In the genomic region with DNA sequence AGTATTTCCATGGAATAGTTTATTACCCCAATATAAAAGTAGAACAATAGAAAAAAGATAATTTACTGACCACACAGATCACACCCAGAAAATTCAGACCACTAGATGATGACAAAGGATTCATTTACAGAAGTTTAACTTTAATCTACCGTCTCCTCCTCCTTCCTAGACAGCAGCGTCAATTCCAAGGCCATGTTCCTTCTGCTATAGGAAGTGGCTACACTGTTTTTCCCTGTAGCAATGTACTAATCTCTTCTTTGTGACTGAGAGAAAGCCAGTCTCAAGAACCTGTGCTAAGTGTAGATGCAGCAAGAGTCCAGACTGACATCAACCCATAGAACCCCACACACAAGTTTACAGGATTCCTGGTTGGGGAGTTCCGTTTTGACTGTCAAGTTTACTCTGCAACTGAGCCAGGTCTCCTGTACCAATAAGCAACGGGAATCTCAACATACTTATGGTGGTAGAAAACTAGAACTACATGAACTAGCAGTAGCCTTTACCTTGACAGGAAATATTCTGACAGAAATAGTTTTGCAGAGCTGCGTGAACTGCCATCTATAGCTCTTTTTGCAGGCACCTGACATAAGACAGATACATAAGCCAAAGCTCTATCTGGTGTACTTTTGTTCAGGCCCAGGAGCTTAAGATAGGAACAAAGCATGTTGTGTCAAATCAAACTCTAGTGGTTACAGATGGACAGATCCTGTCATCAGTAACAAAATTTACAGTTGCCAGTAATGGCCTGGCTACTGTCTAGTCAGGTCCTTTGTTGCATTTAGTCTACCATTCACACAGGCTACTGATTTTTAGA, we compare ENCODE assay signal across 12 cellular contexts. TPM values are rescaled to one million over a fixed set of nuclear protein-coding genes. Genes with fewer than 3 reads are reported as not detected.
DNase-seq lines count a peak whose midpoint lies in the region; FAIRE-seq and TF ChIP-seq lines count a peak whose summit lies in the region.
"Had no signal": no experiment of that assay in that cellular context is flagged by ENCODE, and none has a peak within 500 bp of the region (broad histone marks: within the 10 kb centered on the region; RNA-seq: fewer than 3 reads in every experiment).

No MANE protein-coding gene starts in this region.

- no peak for FAIRE-seq in endothelial cell of umbilical vein (lab: Jason Lieb, UNC)
- FAIRE-seq: G401.6 had no signal

- TSS peak; percentile 3 for BruUV-seq in endothelial cell of umbilical vein (replicated peaks; lab: Mats Ljungman, UMichigan)

- H3K36me3 ChIP-seq in Karpas-422 (ENCODE audit: insufficient read depth, low read length) = no peaks in the 10 kb centered on the region
- H3K36me3 ChIP-seq in endothelial cell of umbilical vein (ENCODE audit: control insufficient read depth in 2 of 2, extremely low read depth in 1 of 2, insufficient read depth in 2 of 2, low read length in 2 of 2) = no peaks in the 10 kb centered on the region
- no peaks in the 10 kb centered on the region for H3K36me3 ChIP-seq in testis (ENCODE audit: low read depth, missing control alignments)
- H3K36me3 ChIP-seq: uterus had no signal

- H2AFZ ChIP-seq in Karpas-422 (ENCODE audit: low read length) = no peak overlapping the region
- no peak overlapping the region for H2AFZ ChIP-seq in endothelial cell of umbilical vein (ENCODE audit: low read depth, low read length)

- WGBS in testis, 2 donors = 69 to 81% methylated on average over 5 of the region's 5 CpGs

- TF ChIP-seq CTCF in endothelial cell of umbilical vein (IDR thresholded peaks at IDR 0.05; ENCODE audit: extremely low read depth in 1 of 2, insufficient read depth in 1 of 2, low read depth in 1 of 2, low read length in 2 of 2) = no peak
- no peak for TF ChIP-seq CTCF in testis (IDR thresholded peaks at IDR 0.05)

- peak overlapping the region; percentile 6; the same call in 1 of the 2 replicates for H3K4me3 ChIP-seq in Karpas-422 (ENCODE audit: low read length)
- H3K4me3 ChIP-seq in endothelial cell of umbilical vein (replicated peaks in 1 of 3; ENCODE audit: insufficient read depth in 1 of 3, low read depth in 1 of 3, low read length in 3 of 3) = no peak overlapping the region
- no peak overlapping the region for H3K4me3 ChIP-seq in testis
- H3K4me3 ChIP-seq: uterus had no signal

- peaks cover 4% of the 10 kb centered on the region for H3K36me3 Mint-ChIP-seq in activated naive CD4-positive, alpha-beta T cell treated with anti-CD3 and anti-CD28 coated beads, Interleukin-2, amount 50 U/mL, for 24 hours

- no peaks in the 10 kb centered on the region for H3K9me1 ChIP-seq in endothelial cell of umbilical vein (replicated peaks; ENCODE audit: control insufficient read depth, extremely low read depth, insufficient read depth, low read length)

- H3K79me2 ChIP-seq in Karpas-422 (ENCODE audit: low read length) = peaks cover 92% of the 10 kb centered on the region
- peaks cover 56% of the 10 kb centered on the region for H3K79me2 ChIP-seq in endothelial cell of umbilical vein (ENCODE audit: control insufficient read depth, insufficient read depth, low read length)

- no peak for TF ChIP-seq POLR2A in endothelial cell of umbilical vein (IDR thresholded peaks at IDR 0.05; ENCODE audit: low read depth, low read length)
- TF ChIP-seq POLR2A in testis (IDR thresholded peaks at IDR 0.05) = no peak

- dilution Hi-C loops in endothelial cell of umbilical vein (cut with MboI; ENCODE audit: extremely low pct_ligation_motif_present, low sequenced_read_pairs) = no loop called here

- no peaks in the 10 kb centered on the region for H3K9me3 Mint-ChIP-seq in activated naive CD4-positive, alpha-beta T cell treated with anti-CD3 and anti-CD28 coated beads, Interleukin-2, amount 50 U/mL, for 24 hours

- H3K9me3 ChIP-seq in Karpas-422 (ENCODE audit: low read length) (no peaks in the 10 kb centered on the region), endothelial cell of umbilical vein (replicated peaks; ENCODE audit: control insufficient read depth, insufficient read depth, low read length) (no peaks in the 10 kb centered on the region), testis (no peaks in the 10 kb centered on the region)
- H3K9me3 ChIP-seq: uterus had no signal

- H3K4me1 ChIP-seq in Karpas-422 (ENCODE audit: low read length) (peaks cover 70% of the 10 kb centered on the region), endothelial cell of umbilical vein (ENCODE audit: control insufficient read depth, extremely low read depth, insufficient read depth, low read length) (no peaks in the 10 kb centered on the region), testis (peaks cover 18% of the 10 kb centered on the region)

- H3K4me1 Mint-ChIP-seq in activated naive CD4-positive, alpha-beta T cell treated with anti-CD3 and anti-CD28 coated beads, Interleukin-2, amount 50 U/mL, for 24 hours = peaks cover 57% of the 10 kb centered on the region

- intact Hi-C loops in endothelial cell of umbilical vein (cut with micrococcal nuclease) = no loop called here
- intact Hi-C loops in testis (cut with DNase I; ENCODE audit: low total_unique reads) = no loop called here

- H3K9me2 ChIP-seq in Karpas-422 (replicated peaks; ENCODE audit: insufficient read depth, low read length) = no peaks in the 10 kb centered on the region

- no peaks in the 10 kb centered on the region for H3K27me3 Mint-ChIP-seq in activated naive CD4-positive, alpha-beta T cell treated with anti-CD3 and anti-CD28 coated beads, Interleukin-2, amount 50 U/mL, for 24 hours

- CTCF ChIA-PET in endothelial cell of umbilical vein (lab: Charles Lee) = interaction anchor here (0.8 kb wide), 1 partner anchor 10 kb away, joined by 3 read pairs; no protein-coding TSS in a partner anchor

- DNase-seq in activated naive CD4-positive, alpha-beta T cell treated with anti-CD3 and anti-CD28 coated beads, Interleukin-2, amount 50 U/mL, for 16 hours = no peak
- peak; percentile 58 for DNase-seq in Karpas-422
- no peak for DNase-seq in endothelial cell of umbilical vein (ENCODE audit: low read depth, low spot score)
- peak; percentile 71 for DNase-seq in testis
- DNase-seq in NCI-H774 (lab: John Stamatoyannopoulos, UW) = no peak
- no peak for DNase-seq in activated CD4-positive, alpha-beta T cell treated with anti-CD3 and anti-CD28 coated beads, Interleukin-2, amount 50 U/mL, for 48 hours
- DNase-seq in activated naive CD4-positive, alpha-beta T cell (lab: John Stamatoyannopoulos, UW) = no peak
- DNase-seq: activated CD4-positive, alpha-beta T cell treated with anti-CD3 and anti-CD28 coated beads for 4 hours; nucleus accumbens; uterus had no signal

- H3K27me3 ChIP-seq in Karpas-422 (ENCODE audit: low read length) (no peaks in the 10 kb centered on the region), endothelial cell of umbilical vein (ENCODE audit: control insufficient read depth in 2 of 2, insufficient read depth in 2 of 2, low read length in 2 of 2) (no peaks in the 10 kb centered on the region), testis (no peaks in the 10 kb centered on the region)
- H3K27me3 ChIP-seq: uterus had no signal

- no peak overlapping the region for H3K4me3 Mint-ChIP-seq in activated naive CD4-positive, alpha-beta T cell treated with anti-CD3 and anti-CD28 coated beads, Interleukin-2, amount 50 U/mL, for 24 hours

- H4K20me1 ChIP-seq in Karpas-422 (ENCODE audit: insufficient read depth, low read depth, low read length) (peaks cover 21% of the 10 kb centered on the region; the same call in 1 of the 2 replicates), endothelial cell of umbilical vein (replicated peaks; ENCODE audit: control insufficient read depth, extremely low read depth, insufficient read depth, low read length) (peaks cover 4% of the 10 kb centered on the region)

- peak overlapping the region; percentile 7 for H3K27ac Mint-ChIP-seq in activated naive CD4-positive, alpha-beta T cell treated with anti-CD3 and anti-CD28 coated beads, Interleukin-2, amount 50 U/mL, for 24 hours

- H3K27ac ChIP-seq in Karpas-422 (ENCODE audit: low read length) (peak overlapping the region; percentile 41), endothelial cell of umbilical vein (ENCODE audit: insufficient read depth, low read depth, low read length) (no peak overlapping the region), testis (peak overlapping the region in 1 of 2 donors; percentile 43)
- H3K27ac ChIP-seq: uterus had no signal

- POLR2A ChIA-PET in endothelial cell of umbilical vein (lab: Charles Lee) = no interaction called here

- H3K4me2 ChIP-seq in Karpas-422 (ENCODE audit: low read depth, low read length, poor library complexity, severe bottlenecking) (peak overlapping the region; percentile 55), endothelial cell of umbilical vein (ENCODE audit: insufficient read depth, low read length) (no peak overlapping the region)

- no peak overlapping the region for H3K9ac ChIP-seq in Karpas-422 (ENCODE audit: low read length)
- H3K9ac ChIP-seq in endothelial cell of umbilical vein (replicated peaks; ENCODE audit: extremely low read depth, insufficient read depth, low read length) = no peak overlapping the region

TF ChIP-seq in endothelial cell of umbilical vein, 7 proteins besides CTCF, POLR2A, EP300 and RAD21:
- no peak for TF ChIP-seq JUN (IDR thresholded peaks at IDR 0.05; ENCODE audit: borderline replicate concordance, insufficient read depth, insufficient read length, low read depth)
- TF ChIP-seq, protein P1, sequence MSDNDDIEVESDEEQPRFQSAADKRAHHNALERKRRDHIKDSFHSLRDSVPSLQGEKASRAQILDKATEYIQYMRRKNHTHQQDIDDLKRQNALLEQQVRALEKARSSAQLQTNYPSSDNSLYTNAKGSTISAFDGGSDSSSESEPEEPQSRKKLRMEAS (IDR thresholded peaks at IDR 0.05; ENCODE audit: insufficient read depth, insufficient read length) = no peak
TF ChIP-seq in endothelial cell of umbilical vein: peak in this region for 0.

RNA-seq across cellular contexts. Expression of gene MRTFA, which starts 42.9 kb away (rescaled TPM):
- 37.2 and 51.6 TPM in 2 replicates for total RNA-seq in Karpas-422 (2014; rRNA removed; shearing (Covaris generic); ENCODE audit: low replicate concordance)
- total RNA-seq in endothelial cell of umbilical vein (44.1 and 48.6 TPM in 2 replicates), testis (100 to 1,000 TPM; 158 to 162 TPM)
- polyA plus RNA-seq in endothelial cell of umbilical vein (11.6 and 13.6 TPM in 2 replicates), testis (ENCODE audit: insufficient read depth, low read depth, low replicate concordance) (59.5 TPM)
- 7.5 and 8.4 TPM in 2 replicates for polyA plus RNA-seq in endothelial cell of umbilical vein (2011; cell fraction: cytosol; rRNA removed)
- 29.8 and 33.1 TPM in 2 replicates for polyA plus RNA-seq in endothelial cell of umbilical vein (2011; cell fraction: nucleus; rRNA removed)
- 17.1 and 21.6 TPM in 2 replicates for polyA plus RNA-seq in endothelial cell of umbilical vein (2012)
- 53.2 and 69.2 TPM in 2 replicates for polyA minus RNA-seq in endothelial cell of umbilical vein
- polyA minus RNA-seq in endothelial cell of umbilical vein (2011; cell fraction: cytosol; rRNA and poly(A)+ RNA removed) = 13.6 TPM
- polyA minus RNA-seq in endothelial cell of umbilical vein (2011; cell fraction: nucleus; rRNA and poly(A)+ RNA removed) = 57.8 and 70.7 TPM in 2 replicates

Comparison
In these comparisons a context has a peak if more than half of its experiments do, and no peak if none do; other contexts are left out.
1. DNase-seq: peak in Karpas-422 (single experiment) and testis (single experiment); none in activated naive CD4-positive, alpha-beta T cell treated with anti-CD3 and anti-CD28 coated beads, Interleukin-2, amount 50 U/mL, for 16 hours (single experiment), endothelial cell of umbilical vein (single experiment), NCI-H774 (single experiment), activated CD4-positive, alpha-beta T cell treated with anti-CD3 and anti-CD28 coated beads, Interleukin-2, amount 50 U/mL, for 48 hours (0 of 2) and activated naive CD4-positive, alpha-beta T cell (0 of 4).